Comparison of ENCODE assay signal across 10 cellular contexts in genomic region chr13:33612641-33613638, GRCh38.
DNase-seq lines count a peak whose midpoint lies in the region; ATAC-seq and TF ChIP-seq lines count a peak whose summit lies in the region.
"Had no signal": no experiment of that assay in that cellular context is flagged by ENCODE, and none has a peak within 500 bp of the region (broad histone marks: within the 10 kb centered on the region; RNA-seq: fewer than 3 reads in every experiment).

No MANE protein-coding gene starts in this region.

- DNase-seq in GM13976 (ENCODE audit: low spot score) (peak; percentile 19), GM19240 (ENCODE audit: insufficient read length, low spot score) (peak; percentile 14), NCI-H1694 (lab: John Stamatoyannopoulos, UW) (no peak), glomerular visceral epithelial cell (ENCODE audit: extremely low spot score) (no peak), COR-L47 (lab: John Stamatoyannopoulos, UW) (no peak), NOMO-1 treated with DMSO at 0.1 percent for 48 hours (lab: John Stamatoyannopoulos, UW; ENCODE audit: unreplicated experiment) (no peak)
- peak; percentile 26 for DNase-seq in activated naive CD8-positive, alpha-beta T cell treated with anti-CD3 and anti-CD28 coated beads for 36 hours
- DNase-seq: NCI-H1417 treated with DMSO at 0.1 percent for 48 hours, tibial artery had no signal

- peak overlapping the region; percentile 93 for H3K27ac Mint-ChIP-seq in activated naive CD8-positive, alpha-beta T cell treated with anti-CD3 and anti-CD28 coated beads for 36 hours

- H3K27me3 Mint-ChIP-seq in activated naive CD8-positive, alpha-beta T cell treated with anti-CD3 and anti-CD28 coated beads for 36 hours: peaks cover 27% of the 10 kb centered on the region

- peak; percentile 58 for ATAC-seq in HG03135 (IDR thresholded peaks at IDR 0.05; ENCODE audit: unreplicated experiment)

- no peaks in the 10 kb centered on the region for H3K36me3 Mint-ChIP-seq in activated naive CD8-positive, alpha-beta T cell treated with anti-CD3 and anti-CD28 coated beads for 36 hours

- no peak for TF ChIP-seq CTCF in GM13976 (IDR thresholded peaks at IDR 0.05; ENCODE audit: borderline replicate concordance, control extremely low read depth, extremely low read depth, insufficient read depth, missing control alignments)

- H3K4me1 Mint-ChIP-seq in activated naive CD8-positive, alpha-beta T cell treated with anti-CD3 and anti-CD28 coated beads for 36 hours: peaks cover 30% of the 10 kb centered on the region

- in situ Hi-C loops in GM13976 (cut with MboI; ENCODE audit: low sequenced_read_pairs, unreplicated experiment): no loop called here

- H3K9me3 Mint-ChIP-seq in activated naive CD8-positive, alpha-beta T cell treated with anti-CD3 and anti-CD28 coated beads for 36 hours: no peaks in the 10 kb centered on the region

- H3K4me3 Mint-ChIP-seq in activated naive CD8-positive, alpha-beta T cell treated with anti-CD3 and anti-CD28 coated beads for 36 hours: no peak overlapping the region

Comparison
In these comparisons a context has a peak if more than half of its experiments do, and no peak if none do; other contexts are left out.
1. DNase-seq: peak in GM13976 (single experiment), GM19240 (single experiment) and activated naive CD8-positive, alpha-beta T cell treated with anti-CD3 and anti-CD28 coated beads for 36 hours (single experiment); none in NCI-H1694 (single experiment), glomerular visceral epithelial cell (single experiment), COR-L47 (single experiment) and NOMO-1 treated with DMSO at 0.1 percent for 48 hours (single experiment).